In the genomic region with DNA sequence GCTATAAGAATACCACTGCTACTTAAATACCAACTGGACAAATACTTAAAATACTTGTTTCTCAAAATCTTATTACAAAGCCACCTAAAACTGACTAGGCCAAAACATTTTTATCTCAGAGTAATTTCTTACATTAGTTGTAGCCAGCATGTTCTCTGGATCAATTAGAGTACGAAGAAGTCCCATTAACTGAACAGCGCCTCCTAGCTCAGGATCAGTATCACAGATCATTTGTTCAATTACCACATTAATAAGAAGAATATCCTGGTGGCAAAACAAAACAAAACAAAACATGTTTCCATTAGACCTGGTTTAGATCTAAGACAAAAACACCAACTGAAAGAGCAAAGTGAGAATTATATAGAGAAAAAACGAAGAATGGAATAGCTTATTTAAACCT, we compare ENCODE assay signal across 11 cellular contexts. TPM values are rescaled to one million over a fixed set of nuclear protein-coding genes. Genes with fewer than 3 reads are reported as not detected.
A peak's percentile ranks its signal among the peaks of the same experiment; 100 is the strongest.
DNase-seq lines count a peak whose midpoint lies in the region; ATAC-seq and TF ChIP-seq lines count a peak whose summit lies in the region.
"Had no signal": no experiment of that assay in that cellular context is flagged by ENCODE, and none has a peak within 500 bp of the region (broad histone marks: within the 10 kb centered on the region; RNA-seq: fewer than 3 reads in every experiment).

No MANE protein-coding gene starts in this region.

- peak; percentile 4 for DNase-seq in NCI-H1694 (lab: John Stamatoyannopoulos, UW)
- no peak for DNase-seq in NCI-H1694 treated with DMSO at 0.1 percent for 48 hours (lab: John Stamatoyannopoulos, UW)
- no peak for DNase-seq in HFF-Myc (ENCODE audit: extremely low read depth, low read depth)
- no peak for DNase-seq in central memory CD8-positive, alpha-beta T cell (ENCODE audit: low spot score in 2 of 2)
- no peak for DNase-seq in osteocyte (ENCODE audit: extremely low spot score, unreplicated experiment)
- DNase-seq in stimulated activated CD4-positive, alpha-beta T cell treated with anti-CD3 and anti-CD28 coated beads, Interleukin-4, amount 100 ng/mL, for 24 hours: no peak
- DNase-seq in effector CD8-positive, alpha-beta T cell (lab: John Stamatoyannopoulos, UW): no peak
- DNase-seq: activated effector memory CD4-positive, alpha-beta T cell treated with anti-CD3 and anti-CD28 coated beads, Interleukin-2, amount 50 U/mL, for 16 hours had no signal

- no peaks in the 10 kb centered on the region for H3K27me3 Mint-ChIP-seq in central memory CD8-positive, alpha-beta T cell
- no peaks in the 10 kb centered on the region for H3K27me3 Mint-ChIP-seq in osteocyte (ENCODE audit: unreplicated experiment)

- H3K4me1 Mint-ChIP-seq in central memory CD8-positive, alpha-beta T cell: peaks cover 11% of the 10 kb centered on the region
- peaks cover 13% of the 10 kb centered on the region for H3K4me1 Mint-ChIP-seq in osteocyte (ENCODE audit: unreplicated experiment)

- no peak overlapping the region for H3K4me3 Mint-ChIP-seq in central memory CD8-positive, alpha-beta T cell
- H3K4me3 Mint-ChIP-seq in osteocyte (ENCODE audit: unreplicated experiment): no peak overlapping the region

- TF ChIP-seq CTCF in HFF-Myc (IDR thresholded peaks at IDR 0.05; ENCODE audit: low read depth, low read length, missing control alignments) (peak; percentile 19), osteocyte (IDR thresholded peaks at IDR 0.05) (peak; percentile 20)

- H3K9me3 Mint-ChIP-seq in central memory CD8-positive, alpha-beta T cell: no peaks in the 10 kb centered on the region
- H3K9me3 Mint-ChIP-seq in osteocyte (ENCODE audit: unreplicated experiment): no peaks in the 10 kb centered on the region

- H3K27ac Mint-ChIP-seq in central memory CD8-positive, alpha-beta T cell (ENCODE audit: low read depth): peak overlapping the region; percentile 39
- H3K27ac Mint-ChIP-seq in osteocyte (ENCODE audit: unreplicated experiment): no peak overlapping the region

- H3K4me3 ChIP-seq in HFF-Myc (replicated peaks; ENCODE audit: low read depth, low read length): no peak overlapping the region
- H3K4me3 ChIP-seq: thyroid gland had no signal

- ATAC-seq in central memory CD8-positive, alpha-beta T cell (replicated peaks; ENCODE audit: extremely low read depth, poor library complexity, severe bottlenecking): no peak
- no peak for ATAC-seq in activated CD4-positive, CD25-positive, alpha-beta regulatory T cell treated with anti-CD3 and anti-CD28 coated beads, Interleukin-2, amount 50 U/mL, for 24 hours
- ATAC-seq: esophagus mucosa had no signal

- H3K36me3 Mint-ChIP-seq in central memory CD8-positive, alpha-beta T cell (ENCODE audit: insufficient read depth): peaks cover 58% of the 10 kb centered on the region
- peaks cover 50% of the 10 kb centered on the region for H3K36me3 Mint-ChIP-seq in osteocyte (ENCODE audit: unreplicated experiment)

RNA-seq across cellular contexts. Expression of gene PPP4R3B, which starts 36.0 kb away (rescaled TPM):
- 49.7 and 53.4 TPM in 2 replicates for total RNA-seq in osteocyte
